In the genomic region with DNA sequence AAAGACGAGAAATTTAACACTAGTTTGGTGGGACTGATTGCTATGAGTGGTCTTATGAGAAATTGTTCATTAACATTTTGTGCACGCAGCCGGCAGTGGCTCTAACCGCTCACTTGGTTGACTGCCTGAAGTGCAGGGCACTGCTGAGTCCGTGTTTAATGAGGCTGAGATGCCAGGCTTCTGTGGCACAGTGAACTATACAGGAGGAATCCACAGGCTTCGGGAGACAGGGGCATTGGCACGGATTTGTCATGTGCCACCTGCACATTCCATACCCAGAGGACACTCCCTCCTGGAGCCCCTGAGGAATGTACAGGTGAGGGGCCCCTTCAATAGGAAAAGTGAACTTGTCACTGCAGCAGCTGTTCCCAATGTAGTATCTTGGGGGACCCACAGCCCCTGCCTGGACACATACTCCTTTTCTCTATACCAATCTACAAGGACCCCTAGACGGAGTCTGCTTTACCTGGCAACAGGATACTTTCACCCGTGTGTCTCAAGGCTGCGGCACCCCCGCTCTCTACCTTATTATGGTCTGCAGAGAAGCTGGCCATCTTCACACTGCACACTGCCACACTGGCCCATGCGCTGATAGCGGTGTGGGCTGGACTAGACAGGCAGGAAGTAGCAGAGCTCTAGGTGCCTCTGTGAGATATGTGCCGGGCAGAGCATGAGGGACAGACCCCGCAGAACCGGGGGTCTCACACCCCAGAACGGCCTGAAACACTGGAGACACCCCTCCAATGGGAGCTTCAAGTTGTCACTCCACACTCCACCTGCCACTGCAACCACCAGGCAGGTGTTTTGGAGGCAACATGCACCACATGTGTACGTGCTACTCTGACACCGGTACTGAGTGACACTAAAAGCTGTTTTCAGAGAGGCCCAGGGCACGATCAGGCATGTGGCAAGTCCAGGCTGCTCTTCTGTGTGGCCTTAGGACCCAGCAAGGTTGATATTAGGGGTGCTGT, we compare ENCODE assay signal across 21 cellular contexts.
DNase-seq lines count a peak whose midpoint lies in the region; ATAC-seq, FAIRE-seq and TF ChIP-seq lines count a peak whose summit lies in the region.
"Had no signal": no experiment of that assay in that cellular context is flagged by ENCODE, and none has a peak within 500 bp of the region (broad histone marks: within the 10 kb centered on the region; RNA-seq: fewer than 3 reads in every experiment).

No MANE protein-coding gene starts in this region.

- no peak for TF ChIP-seq RAD21 in K562 (CRISPR knock-in tag; conservative IDR thresholded peaks at IDR 0.05 in 1 of 2, IDR thresholded peaks at IDR 0.05 in 1 of 2)

- H3K4me3 ChIP-seq in K562 = no peak overlapping the region
- H3K4me3 ChIP-seq: ascending aorta, heart left ventricle, SJCRH30, tibial nerve had no signal

- in situ Hi-C loops in K562 (cut with MboI) = no loop called here

- no peak overlapping the region for H3K23ac ChIP-seq in H9 (ENCODE audit: insufficient read length, low read depth, low read length)

- H4K20me1 ChIP-seq in H9 (ENCODE audit: control insufficient read depth, insufficient read depth, insufficient read length) = no peaks in the 10 kb centered on the region
- peaks cover 8% of the 10 kb centered on the region for H4K20me1 ChIP-seq in K562 (replicated peaks; ENCODE audit: control insufficient read depth, insufficient read depth, low read length)

- no peak overlapping the region for H3T11ph ChIP-seq in H9 (ENCODE audit: low read length)

- H3K4me2 ChIP-seq in H9 (ENCODE audit: insufficient read depth, insufficient read length, low read length) (no peak overlapping the region), K562 (ENCODE audit: insufficient read depth, low read length) (no peak overlapping the region)

- H3K9me1 ChIP-seq in K562 (ENCODE audit: control insufficient read depth, insufficient read depth, low read length) = no peaks in the 10 kb centered on the region

- H3K23me2 ChIP-seq in H9 (ENCODE audit: insufficient read length, low read depth, low read length, poor library complexity, severe bottlenecking) = no peaks in the 10 kb centered on the region

- TF ChIP-seq CTCF in H9 (conservative IDR thresholded peaks at IDR 0.05) (no peak), K562 (IDR thresholded peaks at IDR 0.05 in 2 of 3, conservative IDR thresholded peaks at IDR 0.05 in 1 of 3; ENCODE audit: insufficient read depth in 2 of 3, low read depth in 1 of 3, low read length in 3 of 3) (no peak), glutamatergic neuron (IDR thresholded peaks at IDR 0.05; ENCODE audit: partially characterized antibody, unreplicated experiment) (no peak), GM20000 (IDR thresholded peaks at IDR 0.05; ENCODE audit: extremely low read depth, missing control alignments) (no peak)

- H3K9ac ChIP-seq in H9 (ENCODE audit: extremely low read depth, insufficient read length, low read length) (no peak overlapping the region), K562 (ENCODE audit: insufficient read depth in 1 of 2, low read depth in 2 of 2, low read length in 2 of 2) (0 out of 4 replicates have a peak overlapping the region, but pooled peaks of 1 of the 2 experiments have one; percentile 1)

- CTCF ChIA-PET in K562 (lab: Yijun Ruan, JAX; ENCODE audit: low intra/inter-chr PET ratio) = no interaction called here

- no peak overlapping the region for H4K91ac ChIP-seq in H9 (ENCODE audit: insufficient read length, low read depth, low read length)

- H3K4me3 Mint-ChIP-seq in H9 (no peak overlapping the region), glutamatergic neuron (ENCODE audit: unreplicated experiment) (no peak overlapping the region)
- no peak overlapping the region for H3K4me3 Mint-ChIP-seq in stimulated activated memory B cell treated with anti-CD40 and anti-IgM and Interleukin-4, amounts not matched to agents 10 μg/mL and 1 μg/mL and 100 μg/mL, for 72 hours
- H3K4me3 Mint-ChIP-seq in stimulated activated effector memory CD8-positive, alpha-beta T cell treated with anti-CD3 and anti-CD28 coated beads, Interleukin-12 subunit alpha, Interleukin-12 subunit beta, amount 100 ng/mL, for 72 hours = no peak overlapping the region
- H3K4me3 Mint-ChIP-seq: activated CD4-positive, alpha-beta memory T cell treated with anti-CD3 and anti-CD28 coated beads for 36 hours; activated T-cell treated with anti-CD3 and anti-CD28 coated beads, Interleukin-2, amount 50 U/mL, for 24 hours; mesothelial cell of epicardium; T-helper 17 cell had no signal

- no peak overlapping the region for H4K8ac ChIP-seq in H9 (replicated peaks; ENCODE audit: insufficient read length, low read depth, low read length)

- DNase-seq in H9 = no peak
- DNase-seq in K562 (ENCODE audit: extremely low read depth in 1 of 4, low spot score in 3 of 4) = no peak
- no peak for DNase-seq in left lobe of liver (ENCODE audit: low spot score)
- no peak for DNase-seq in stimulated activated effector memory CD8-positive, alpha-beta T cell treated with anti-CD3 and anti-CD28 coated beads, Interleukin-12 subunit alpha, Interleukin-12 subunit beta, amount 100 ng/mL, for 72 hours (ENCODE audit: low spot score in 2 of 2)
- DNase-seq in glutamatergic neuron = no peak
- DNase-seq in GM20000 (ENCODE audit: low spot score) = no peak
- DNase-seq: activated CD4-positive, alpha-beta memory T cell treated with anti-CD3 and anti-CD28 coated beads for 36 hours; activated naive CD4-positive, alpha-beta T cell treated with anti-CD3 and anti-CD28 coated beads, Interleukin-2, amount 50 U/mL, for 16 hours; activated T-cell treated with anti-CD3 and anti-CD28 coated beads, Interleukin-2, amount 50 U/mL, for 24 hours; BE2C; heart left ventricle; MM.1S; NCI-H1436 treated with DMSO at 0.1 percent for 48 hours; SJCRH30; T-helper 17 cell had no signal

- WGBS in H9 (ENCODE audit: extremely low coverage, insufficient read length, low lambda C conversion rate) = no CpG with 5 or more reads among the region's 20 CpGs
- 2% methylated on average over 20 of the region's 20 CpGs for WGBS in K562 (ENCODE audit: insufficient coverage, low coverage, missing lambda C conversion rate)

- BruUV-seq in K562 (replicated peaks; lab: Mats Ljungman, UMichigan) = no TSS peak

- H3K18ac ChIP-seq in H9 (ENCODE audit: insufficient read length, low read depth, low read length) = peak overlapping the region; percentile 50

- H3K27ac ChIP-seq in H9 (ENCODE audit: insufficient read length, low read depth, low read length) (no peak overlapping the region), K562 (ENCODE audit: extremely low read depth, low read depth, low read length) (no peak overlapping the region)
- H3K27ac ChIP-seq: ascending aorta, heart left ventricle, neutrophil, SJCRH30, tibial nerve had no signal

- TF ChIP-seq POLR2A in K562 (conservative IDR thresholded peaks at IDR 0.05) = no peak

- no peak overlapping the region for H3K14ac ChIP-seq in H9 (ENCODE audit: insufficient read depth, low read length)

- no peaks in the 10 kb centered on the region for H3K79me1 ChIP-seq in H9 (ENCODE audit: insufficient read depth, low read depth, low read length, poor library complexity, severe bottlenecking)

- no peak for FAIRE-seq in K562 (lab: Jason Lieb, UNC)
- FAIRE-seq: GM18507 had no signal

- no peak overlapping the region for H2AK5ac ChIP-seq in H9 (ENCODE audit: insufficient read length, low read length)

- H3K4me1 ChIP-seq in H9 (ENCODE audit: insufficient read depth, low read length) (no peaks in the 10 kb centered on the region), K562 (replicated peaks in 1 of 2; ENCODE audit: control insufficient read depth in 2 of 2, insufficient read depth in 2 of 2, low read length in 2 of 2) (no peaks in the 10 kb centered on the region)
- H3K4me1 ChIP-seq: BE2C, SJCRH30, tibial nerve had no signal

- H2BK12ac ChIP-seq in H9 (ENCODE audit: insufficient read length, low read depth, low read length) = no peak overlapping the region

- no peak overlapping the region for H4K5ac ChIP-seq in H9 (ENCODE audit: insufficient read length, low read depth, low read length)

- H2BK20ac ChIP-seq in H9 (ENCODE audit: low read depth, low read length, poor library complexity, severe bottlenecking) = no peak overlapping the region

- POLR2A ChIA-PET in K562 (lab: Yijun Ruan, JAX) = interaction anchor here (0.7 to 2.7 kb wide), 7 partner anchors 10 to 711 kb away, joined by 3 to 10 read pairs (median 4); no protein-coding TSS in a partner anchor

- H3K9me3 ChIP-seq in H9 (ENCODE audit: control insufficient read depth, low read depth, low read length) (no peaks in the 10 kb centered on the region), K562 (replicated peaks; ENCODE audit: control insufficient read depth, insufficient read depth, low read depth, low read length) (no peaks in the 10 kb centered on the region)
- H3K9me3 ChIP-seq: ascending aorta, BE2C, heart left ventricle, neutrophil, SJCRH30, tibial nerve had no signal

- H2BK5ac ChIP-seq in H9 (ENCODE audit: insufficient read length, low read length) = no peak overlapping the region

- H3K79me2 ChIP-seq in H9 (ENCODE audit: insufficient read depth, low read length) (no peaks in the 10 kb centered on the region), K562 (ENCODE audit: control insufficient read depth, insufficient read depth, low read length) (no peaks in the 10 kb centered on the region)

- no peak overlapping the region for H3K56ac ChIP-seq in H9 (ENCODE audit: insufficient read length, low read depth, low read length)

- H3K27me3 Mint-ChIP-seq in H9 (ENCODE audit: low read depth) (no peaks in the 10 kb centered on the region), glutamatergic neuron (ENCODE audit: unreplicated experiment) (peaks cover 3% of the 10 kb centered on the region)
- H3K27me3 Mint-ChIP-seq in stimulated activated memory B cell treated with anti-CD40 and anti-IgM and Interleukin-4, amounts not matched to agents 10 μg/mL and 1 μg/mL and 100 μg/mL, for 72 hours = no peaks in the 10 kb centered on the region
- H3K27me3 Mint-ChIP-seq: activated CD4-positive, alpha-beta memory T cell treated with anti-CD3 and anti-CD28 coated beads for 36 hours; activated T-cell treated with anti-CD3 and anti-CD28 coated beads, Interleukin-2, amount 50 U/mL, for 24 hours; T-helper 17 cell had no signal

- H3K4ac ChIP-seq in H9 (ENCODE audit: low read depth, low read length) = no peak overlapping the region

- no peak overlapping the region for H2BK120ac ChIP-seq in H9 (ENCODE audit: low read depth, low read length, poor library complexity, severe bottlenecking)

- peak overlapping the region in 2 of 3 experiments; percentile 39 to 42; a peak in 3 of 7 replicates for H3K27ac Mint-ChIP-seq in H9
- no peak overlapping the region for H3K27ac Mint-ChIP-seq in stimulated activated memory B cell treated with anti-CD40 and anti-IgM and Interleukin-4, amounts not matched to agents 10 μg/mL and 1 μg/mL and 100 μg/mL, for 72 hours
- H3K27ac Mint-ChIP-seq in stimulated activated effector memory CD8-positive, alpha-beta T cell treated with anti-CD3 and anti-CD28 coated beads, Interleukin-12 subunit alpha, Interleukin-12 subunit beta, amount 100 ng/mL, for 72 hours = no peak overlapping the region
- H3K27ac Mint-ChIP-seq in glutamatergic neuron (ENCODE audit: unreplicated experiment) = no peak overlapping the region
- H3K27ac Mint-ChIP-seq: activated CD4-positive, alpha-beta memory T cell treated with anti-CD3 and anti-CD28 coated beads for 36 hours; activated T-cell treated with anti-CD3 and anti-CD28 coated beads, Interleukin-2, amount 50 U/mL, for 24 hours; mesothelial cell of epicardium; T-helper 17 cell had no signal

- no peak for TF ChIP-seq EP300 in K562 (IDR thresholded peaks at IDR 0.05; ENCODE audit: low read length)

- no peaks in the 10 kb centered on the region; a peak in 1 of 7 replicates for H3K36me3 Mint-ChIP-seq in H9 (ENCODE audit: insufficient read depth in 1 of 3, low read depth in 3 of 3)
- H3K36me3 Mint-ChIP-seq in stimulated activated memory B cell treated with anti-CD40 and anti-IgM and Interleukin-4, amounts not matched to agents 10 μg/mL and 1 μg/mL and 100 μg/mL, for 72 hours = peaks cover 37% of the 10 kb centered on the region
- H3K36me3 Mint-ChIP-seq in stimulated activated effector memory CD8-positive, alpha-beta T cell treated with anti-CD3 and anti-CD28 coated beads, Interleukin-12 subunit alpha, Interleukin-12 subunit beta, amount 100 ng/mL, for 72 hours = peaks cover 14% of the 10 kb centered on the region
- H3K36me3 Mint-ChIP-seq in glutamatergic neuron (ENCODE audit: unreplicated experiment) = peaks cover 6% of the 10 kb centered on the region
- H3K36me3 Mint-ChIP-seq: activated CD4-positive, alpha-beta memory T cell treated with anti-CD3 and anti-CD28 coated beads for 36 hours had no signal

- H3K36me3 ChIP-seq in K562 (ENCODE audit: control insufficient read depth, insufficient read depth, low read length) = no peaks in the 10 kb centered on the region
- H3K36me3 ChIP-seq: BE2C, neutrophil, SJCRH30 had no signal

- no peak overlapping the region for H2BK15ac ChIP-seq in H9 (ENCODE audit: low read depth, low read length)

- peak; percentile 76 for ATAC-seq in K562
- ATAC-seq in left lobe of liver = peak; percentile 16
- peak; percentile 41 for ATAC-seq in stimulated activated memory B cell treated with anti-CD40 and anti-IgM and Interleukin-4, amounts not matched to agents 10 μg/mL and 1 μg/mL and 100 μg/mL, for 72 hours
- no peak for ATAC-seq in stimulated activated effector memory CD8-positive, alpha-beta T cell treated with anti-CD3 and anti-CD28 coated beads, Interleukin-12 subunit alpha, Interleukin-12 subunit beta, amount 100 ng/mL, for 72 hours
- ATAC-seq: T-helper 17 cell had no signal

- intact Hi-C loops in K562 (cut with micrococcal nuclease) = no loop called here

- H3K4me1 Mint-ChIP-seq in H9 (peaks cover 0 to 4% of the 10 kb centered on the region in 2 experiments; a peak in 2 of 4 replicates), glutamatergic neuron (ENCODE audit: low read depth, unreplicated experiment) (peaks cover 2% of the 10 kb centered on the region)
- peaks cover 39% of the 10 kb centered on the region for H3K4me1 Mint-ChIP-seq in stimulated activated memory B cell treated with anti-CD40 and anti-IgM and Interleukin-4, amounts not matched to agents 10 μg/mL and 1 μg/mL and 100 μg/mL, for 72 hours
- H3K4me1 Mint-ChIP-seq in stimulated activated effector memory CD8-positive, alpha-beta T cell treated with anti-CD3 and anti-CD28 coated beads, Interleukin-12 subunit alpha, Interleukin-12 subunit beta, amount 100 ng/mL, for 72 hours = peaks cover 9% of the 10 kb centered on the region
- H3K4me1 Mint-ChIP-seq: mesothelial cell of epicardium had no signal

- H3K27me3 ChIP-seq in H9 (ENCODE audit: insufficient read depth, low read length) (no peaks in the 10 kb centered on the region), K562 (ENCODE audit: control insufficient read depth in 2 of 2, insufficient read depth in 2 of 2, low read length in 2 of 2) (peaks cover 66 to 68% of the 10 kb centered on the region in 2 experiments)
- H3K27me3 ChIP-seq: ascending aorta, BE2C, heart left ventricle, neutrophil, SJCRH30, tibial nerve had no signal

- H2AFZ ChIP-seq in H9 (ENCODE audit: low read length) (no peak overlapping the region), K562 (ENCODE audit: low read depth, low read length) (no peak overlapping the region)

- H3K9me3 Mint-ChIP-seq in H9 (no peaks in the 10 kb centered on the region), glutamatergic neuron (ENCODE audit: unreplicated experiment) (peaks cover 5% of the 10 kb centered on the region)
- H3K9me3 Mint-ChIP-seq in stimulated activated memory B cell treated with anti-CD40 and anti-IgM and Interleukin-4, amounts not matched to agents 10 μg/mL and 1 μg/mL and 100 μg/mL, for 72 hours = no peaks in the 10 kb centered on the region
- no peaks in the 10 kb centered on the region for H3K9me3 Mint-ChIP-seq in stimulated activated effector memory CD8-positive, alpha-beta T cell treated with anti-CD3 and anti-CD28 coated beads, Interleukin-12 subunit alpha, Interleukin-12 subunit beta, amount 100 ng/mL, for 72 hours
- H3K9me3 Mint-ChIP-seq: activated CD4-positive, alpha-beta memory T cell treated with anti-CD3 and anti-CD28 coated beads for 36 hours; activated T-cell treated with anti-CD3 and anti-CD28 coated beads, Interleukin-2, amount 50 U/mL, for 24 hours; mesothelial cell of epicardium had no signal

Comparison
In these comparisons a context has a peak if more than half of its experiments do, and no peak if none do; other contexts are left out.
1. H3K27ac Mint-ChIP-seq: peak in H9 (2 of 3); none in stimulated activated memory B cell treated with anti-CD40 and anti-IgM and Interleukin-4, amounts not matched to agents 10 μg/mL and 1 μg/mL and 100 μg/mL, for 72 hours (single experiment), stimulated activated effector memory CD8-positive, alpha-beta T cell treated with anti-CD3 and anti-CD28 coated beads, Interleukin-12 subunit alpha, Interleukin-12 subunit beta, amount 100 ng/mL, for 72 hours (single experiment) and glutamatergic neuron (single experiment).